In genomic region chr6:136793348-136793747, GRCh38 we compare ENCODE assay signal across 1 cellular context.
TF ChIP-seq lines count a peak whose summit lies in the region.

No MANE protein-coding gene starts in this region.

TF ChIP-seq in GM23338, 12 proteins besides CTCF, POLR2A, EP300 and RAD21 (continued from another document):
- TF ChIP-seq ZNF462 (CRISPR knock-in tag; IDR thresholded peaks at IDR 0.05): no peak
- TF ChIP-seq ETS1 (IDR thresholded peaks at IDR 0.05): no peak
